8 cellular contexts compared by ENCODE assay signal in the genomic region with DNA sequence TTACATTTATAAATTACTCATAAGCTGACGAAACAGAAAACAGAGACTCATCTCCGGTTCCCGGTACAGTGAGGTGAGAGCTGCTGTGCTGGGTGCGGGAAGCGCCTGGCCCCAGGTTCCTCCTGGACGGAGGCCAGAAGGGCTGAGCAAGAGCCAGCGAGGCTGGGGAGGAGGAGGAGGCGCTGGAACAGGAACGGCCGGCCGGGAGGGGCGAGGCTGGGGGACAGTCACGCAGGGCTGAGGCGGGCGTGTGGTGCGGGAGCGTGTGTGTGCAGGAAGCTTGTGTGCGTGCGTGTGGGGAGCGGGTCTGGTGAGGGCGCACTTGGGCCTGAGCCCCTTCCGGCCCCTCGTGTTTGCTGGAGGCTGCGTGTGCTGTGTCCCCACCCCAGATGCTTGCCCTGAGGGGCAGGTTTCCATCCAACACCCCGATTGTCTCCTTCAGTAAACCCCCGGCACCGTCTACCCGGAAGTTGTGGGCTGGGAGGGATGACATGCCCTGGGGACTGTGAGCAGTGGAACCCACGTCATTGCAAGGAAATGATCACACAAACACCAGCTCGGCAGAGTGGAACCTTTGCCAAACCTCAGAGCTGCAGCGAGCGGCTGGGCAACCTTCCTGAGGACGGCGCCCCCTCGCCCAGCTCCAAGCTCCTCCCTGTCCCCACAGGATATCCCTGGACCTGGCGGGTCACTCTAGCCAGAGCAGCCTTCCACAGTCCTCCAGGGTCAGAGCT. TPM values are rescaled to one million over a fixed set of nuclear protein-coding genes. Genes with fewer than 3 reads are reported as not detected.
DNase-seq lines count a peak whose midpoint lies in the region; ATAC-seq and TF ChIP-seq lines count a peak whose summit lies in the region.

No MANE protein-coding gene starts in this region.

- ATAC-seq in HG03097 (IDR thresholded peaks at IDR 0.05; ENCODE audit: low FRiP score, unreplicated experiment) (peak; percentile 53), esophagus mucosa (peak; percentile 86)
- peak; percentile 67 to 83 for ATAC-seq in naive thymus-derived CD8-positive, alpha-beta T cell
- ATAC-seq in stimulated activated naive CD8-positive, alpha-beta T cell treated with anti-CD3 and anti-CD28 coated beads, Interleukin-15, Interleukin-2, amounts not matched to agents 100 U/mL and 50 U/mL, for 24 hours = peak; percentile 78

- peaks cover 22% of the 10 kb centered on the region for H3K4me1 ChIP-seq in PC-9 (replicated peaks; ENCODE audit: insufficient read depth)

- no peaks in the 10 kb centered on the region for H3K9me3 Mint-ChIP-seq in activated T-cell treated with anti-CD3 and anti-CD28 coated beads, Interleukin-2, amount 50 U/mL, for 24 hours
- no peaks in the 10 kb centered on the region for H3K9me3 Mint-ChIP-seq in naive thymus-derived CD8-positive, alpha-beta T cell

- H3K36me3 ChIP-seq in PC-9 (ENCODE audit: low read depth) = no peaks in the 10 kb centered on the region

- TF ChIP-seq CTCF in PC-9 (conservative IDR thresholded peaks at IDR 0.05) = no peak

- H3K4me3 ChIP-seq in PC-9 = peak overlapping the region; percentile 43

- H3K4me2 ChIP-seq in PC-9 = peak overlapping the region; percentile 76

- H3F3A ChIP-seq in PC-9 (ENCODE audit: insufficient read depth, low read depth) = peaks cover 33% of the 10 kb centered on the region

- peak overlapping the region; percentile 100 for H3K27ac Mint-ChIP-seq in activated T-cell treated with anti-CD3 and anti-CD28 coated beads, Interleukin-2, amount 50 U/mL, for 24 hours
- peak overlapping the region; percentile 99 to 100 (median 100) for H3K27ac Mint-ChIP-seq in naive thymus-derived CD8-positive, alpha-beta T cell

- H3K36me3 Mint-ChIP-seq in activated T-cell treated with anti-CD3 and anti-CD28 coated beads, Interleukin-2, amount 50 U/mL, for 24 hours (ENCODE audit: low read depth) = peaks cover 20% of the 10 kb centered on the region
- H3K36me3 Mint-ChIP-seq in naive thymus-derived CD8-positive, alpha-beta T cell = no peaks in the 10 kb centered on the region

- peaks cover 89% of the 10 kb centered on the region for H3K4me1 Mint-ChIP-seq in activated T-cell treated with anti-CD3 and anti-CD28 coated beads, Interleukin-2, amount 50 U/mL, for 24 hours (ENCODE audit: low read depth)
- peaks cover 42 to 88% (median 83%) of the 10 kb centered on the region in 4 donors for H3K4me1 Mint-ChIP-seq in naive thymus-derived CD8-positive, alpha-beta T cell

- no peaks in the 10 kb centered on the region for H4K20me1 ChIP-seq in PC-9 (ENCODE audit: insufficient read depth)

- POLR2A ChIA-PET in PC-9 (lab: Charles Lee; ENCODE audit: unreplicated experiment) = interaction anchor here (0.6 to 1.1 kb wide), 5 partner anchors 9 to 607 kb away, joined by 3 to 8 read pairs (median 3); no protein-coding TSS in a partner anchor
- POLR2A ChIA-PET in naive thymus-derived CD8-positive, alpha-beta T cell (lab: Charles Lee) = interaction anchor here (0.5 to 12.7 kb wide), 26 partner anchors 7 to 267 kb away, joined by 3 to 344 read pairs (median 4); partner anchors contain the start of genes CD7, CSNK1D, DCXR and NARF

- peak overlapping the region; percentile 94 for H3K4me3 Mint-ChIP-seq in activated T-cell treated with anti-CD3 and anti-CD28 coated beads, Interleukin-2, amount 50 U/mL, for 24 hours
- H3K4me3 Mint-ChIP-seq in naive thymus-derived CD8-positive, alpha-beta T cell = peak overlapping the region; percentile 91 to 99 (median 96)

- BruUV-seq in PC-9 (replicated peaks; lab: Mats Ljungman, UMichigan) = no TSS peak

- no peaks in the 10 kb centered on the region for H3K27me3 ChIP-seq in PC-9 (ENCODE audit: insufficient read depth, low read depth)

- H2AFZ ChIP-seq in PC-9 = peak overlapping the region; percentile 71; the same call in 1 of the 2 replicates

- intact Hi-C loops in PC-9 (cut with micrococcal nuclease; ENCODE audit: unreplicated experiment) = loop anchor here (2.0 kb wide), 2 partner anchors 21 to 31 kb away; no protein-coding TSS in a partner anchor

- no peaks in the 10 kb centered on the region for H3K9me2 ChIP-seq in PC-9 (ENCODE audit: insufficient read depth)

- peak; percentile 78 for DNase-seq in DMS 273 (lab: John Stamatoyannopoulos, UW; ENCODE audit: unreplicated experiment)
- no peak for DNase-seq in DMS 273 treated with DMSO at 0.1 percent for 48 hours (lab: John Stamatoyannopoulos, UW)
- DNase-seq in PC-9 = peak; percentile 73 to 87
- peak; percentile 90 for DNase-seq in activated T-cell treated with anti-CD3 and anti-CD28 coated beads, Interleukin-2, amount 50 U/mL, for 24 hours
- DNase-seq in naive thymus-derived CD8-positive, alpha-beta T cell = peak; percentile 73 to 99 (median 96)
- peak; percentile 93 for DNase-seq in stimulated activated naive CD8-positive, alpha-beta T cell treated with anti-CD3 and anti-CD28 coated beads, Interleukin-15, Interleukin-2, amounts not matched to agents 100 U/mL and 50 U/mL, for 24 hours

- CTCF ChIA-PET in PC-9 (lab: Charles Lee) = interaction anchor here (0.6 to 1.2 kb wide), 2 partner anchors 30 to 100 kb away, joined by 3 to 4 read pairs; no protein-coding TSS in a partner anchor

- H3K27ac ChIP-seq in PC-9 = peak overlapping the region; percentile 83

- H3K9me3 ChIP-seq in PC-9 (ENCODE audit: insufficient read depth, low read depth) = no peaks in the 10 kb centered on the region

- no peaks in the 10 kb centered on the region for H3K27me3 Mint-ChIP-seq in activated T-cell treated with anti-CD3 and anti-CD28 coated beads, Interleukin-2, amount 50 U/mL, for 24 hours
- no peaks in the 10 kb centered on the region for H3K27me3 Mint-ChIP-seq in naive thymus-derived CD8-positive, alpha-beta T cell

- no peaks in the 10 kb centered on the region for H3K79me2 ChIP-seq in PC-9 (ENCODE audit: low read depth)

RNA-seq across cellular contexts. Expression of gene CD7, which starts 19.4 kb away (rescaled TPM):
- 0.48 and 0.68 TPM in 2 replicates for total RNA-seq in PC-9 (2021)
- 0.80 TPM for total RNA-seq in esophagus mucosa
- 10 to 100 TPM; 66.9 to 67.8 TPM for total RNA-seq in naive thymus-derived CD8-positive, alpha-beta T cell
- polyA plus RNA-seq in naive thymus-derived CD8-positive, alpha-beta T cell = 100 to 1,000 TPM; 166 to 233 (median 205) TPM

RNA-seq across cellular contexts. Expression of gene CSNK1D, which starts 24.5 kb away (rescaled TPM):
- 151 and 181 TPM in 2 replicates for total RNA-seq in PC-9 (2021)
- 65.7 TPM for total RNA-seq in esophagus mucosa
- 100 to 1,000 TPM; 184 to 201 TPM for total RNA-seq in naive thymus-derived CD8-positive, alpha-beta T cell
- polyA plus RNA-seq in naive thymus-derived CD8-positive, alpha-beta T cell = 10 to 100 TPM; 47.6 to 72.1 (median 48.6) TPM

RNA-seq across cellular contexts. Expression of gene SECTM1, which starts 35.6 kb away (rescaled TPM):
- total RNA-seq in PC-9 (2021) (3.6 and 6.3 TPM in 2 replicates), esophagus mucosa (6.3 TPM)
- total RNA-seq in naive thymus-derived CD8-positive, alpha-beta T cell = under 1 TPM in 1 of 2 experiments, not detected in 1; 0.18 TPM
- 1 to 10 TPM in 1 of 3 donors, not detected in 2; 1.2 TPM for polyA plus RNA-seq in naive thymus-derived CD8-positive, alpha-beta T cell

Comparison
In these comparisons a context has a peak if more than half of its experiments do, and no peak if none do; other contexts are left out.
1. RNA of gene CD7, which starts 19.4 kb away (total RNA-seq): 66.9 to 67.8 TPM in naive thymus-derived CD8-positive, alpha-beta T cell; 0.80 TPM in esophagus mucosa (single experiment) and 0.48 to 0.68 TPM in PC-9; every median in the first group is over 10 times any median in the second.
2. Peak in every context shown above with its lines, with median percentiles within 50 percentile points of each other: ATAC-seq.